ENCODE assay signal across 2 cellular contexts in the genomic region with DNA sequence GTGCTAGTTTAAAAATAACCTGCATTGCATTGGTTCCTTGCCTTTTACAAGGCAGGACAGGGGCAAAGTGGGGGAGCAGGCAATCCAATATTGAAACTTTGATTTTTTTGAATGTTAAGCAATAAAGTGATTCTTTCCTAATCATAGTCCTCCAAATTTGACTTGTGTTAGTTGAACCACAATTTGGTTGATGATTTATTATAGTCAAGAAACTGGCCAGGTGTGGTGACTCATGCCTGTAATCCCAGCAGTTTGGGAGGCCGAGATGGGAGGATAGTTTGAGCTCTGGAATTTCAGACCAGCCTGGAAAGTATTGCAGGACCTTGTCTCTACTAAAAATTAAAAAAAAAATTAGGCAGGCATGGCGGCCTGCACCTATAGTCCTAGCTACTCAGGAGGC.
A peak's percentile ranks its signal among the peaks of the same experiment; 100 is the strongest.
TF ChIP-seq lines count a peak whose summit lies in the region.

No MANE protein-coding gene starts in this region.

TF ChIP-seq in HEK293, 187 proteins besides CTCF, POLR2A, EP300 and RAD21:
- no peak for TF ChIP-seq ZNF112 (tag by site-specific recombination; IDR thresholded peaks at IDR 0.05)
- TF ChIP-seq SP2 (tag by site-specific recombination; IDR thresholded peaks at IDR 0.05), result no peak
- TF ChIP-seq ZNF544 (tag by site-specific recombination; IDR thresholded peaks at IDR 0.05), result no peak
- no peak for TF ChIP-seq ZNF596 (tag by site-specific recombination; IDR thresholded peaks at IDR 0.05)
- no peak for TF ChIP-seq ZNF624 (tag by site-specific recombination; IDR thresholded peaks at IDR 0.05)
- peak; percentile 69 for TF ChIP-seq WT1 (tag by site-specific recombination; IDR thresholded peaks at IDR 0.05)
- 0 out of 2 replicates have a peak, but pooled peaks have one; percentile 12 for TF ChIP-seq KLF8 (tag by site-specific recombination; IDR thresholded peaks at IDR 0.05)
- TF ChIP-seq PRDM6 (tag by site-specific recombination; IDR thresholded peaks at IDR 0.05), result 0 out of 2 replicates have a peak, but pooled peaks have one; percentile 24
- no peak for TF ChIP-seq ZNF341 (tag by site-specific recombination; IDR thresholded peaks at IDR 0.05; ENCODE audit: low read depth)
- TF ChIP-seq SP7 (tag by site-specific recombination; IDR thresholded peaks at IDR 0.05), result peak; percentile 70
- no peak for TF ChIP-seq MEIS1 (CRISPR knock-in tag; IDR thresholded peaks at IDR 0.05; ENCODE audit: borderline replicate concordance)
- no peak for TF ChIP-seq ELK4 (IDR thresholded peaks at IDR 0.05; ENCODE audit: borderline replicate concordance, low read depth, low read length)
- TF ChIP-seq ZNF747 (tag by site-specific recombination; IDR thresholded peaks at IDR 0.05), result no peak
- no peak for TF ChIP-seq TSHZ1 (tag by site-specific recombination; IDR thresholded peaks at IDR 0.05; ENCODE audit: borderline replicate concordance)
- 0 out of 2 replicates have a peak, but pooled peaks have one; percentile 18 for TF ChIP-seq GLIS1 (tag by site-specific recombination; IDR thresholded peaks at IDR 0.05)
- TF ChIP-seq ZNF621 (tag by site-specific recombination; IDR thresholded peaks at IDR 0.05), result no peak
- TF ChIP-seq, protein P1, sequence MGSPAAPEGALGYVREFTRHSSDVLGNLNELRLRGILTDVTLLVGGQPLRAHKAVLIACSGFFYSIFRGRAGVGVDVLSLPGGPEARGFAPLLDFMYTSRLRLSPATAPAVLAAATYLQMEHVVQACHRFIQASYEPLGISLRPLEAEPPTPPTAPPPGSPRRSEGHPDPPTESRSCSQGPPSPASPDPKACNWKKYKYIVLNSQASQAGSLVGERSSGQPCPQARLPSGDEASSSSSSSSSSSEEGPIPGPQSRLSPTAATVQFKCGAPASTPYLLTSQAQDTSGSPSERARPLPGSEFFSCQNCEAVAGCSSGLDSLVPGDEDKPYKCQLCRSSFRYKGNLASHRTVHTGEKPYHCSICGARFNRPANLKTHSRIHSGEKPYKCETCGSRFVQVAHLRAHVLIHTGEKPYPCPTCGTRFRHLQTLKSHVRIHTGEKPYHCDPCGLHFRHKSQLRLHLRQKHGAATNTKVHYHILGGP (tag by site-specific recombination; IDR thresholded peaks at IDR 0.05), result no peak
TF ChIP-seq in HEK293: peak in this region for 5.

TF ChIP-seq in HepG2, 621 proteins besides CTCF, POLR2A, EP300 and RAD21:
- TF ChIP-seq ISX (CRISPR knock-in tag; conservative IDR thresholded peaks at IDR 0.05) (no peak), HOXA3 (CRISPR knock-in tag; IDR thresholded peaks at IDR 0.05) (no peak), HNRNPH1 (optimal IDR thresholded peaks at IDR 0.05; ENCODE audit: low read depth, low read length) (no peak), FOSL2 (CRISPR knock-in tag; IDR thresholded peaks at IDR 0.05) (peak; percentile 41; the same call in 1 of the 2 replicates), ZNF260 (CRISPR knock-in tag; IDR thresholded peaks at IDR 0.05; ENCODE audit: borderline replicate concordance, low read depth) (no peak), ZBTB20 (CRISPR knock-in tag; IDR thresholded peaks at IDR 0.05; ENCODE audit: borderline replicate concordance, low read depth) (no peak)
